Comparison of ENCODE assay signal across 32 cellular contexts in the genomic region with DNA sequence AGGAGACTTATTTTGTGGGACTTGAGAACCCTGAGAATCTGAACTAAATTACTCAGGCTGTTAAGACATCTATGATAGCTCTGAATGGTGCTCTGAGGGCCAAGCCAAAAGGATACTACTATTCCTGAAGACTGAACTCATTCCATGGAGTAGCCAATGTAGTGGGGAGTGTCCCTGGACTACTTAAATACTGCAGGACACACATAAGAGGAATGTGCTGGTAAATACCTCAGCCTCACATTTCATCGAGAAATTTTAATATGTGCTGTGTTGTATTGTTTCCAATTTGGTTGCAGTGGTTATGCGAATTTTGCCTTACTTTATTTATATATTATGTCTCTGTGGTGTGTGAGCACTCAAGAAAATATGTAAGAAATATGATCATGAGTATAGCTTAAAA.
DNase-seq lines count a peak whose midpoint lies in the region; ATAC-seq and TF ChIP-seq lines count a peak whose summit lies in the region.
"Had no signal": no experiment of that assay in that cellular context is flagged by ENCODE, and none has a peak within 500 bp of the region (broad histone marks: within the 10 kb centered on the region; RNA-seq: fewer than 3 reads in every experiment).

No MANE protein-coding gene starts in this region.

- CTCF ChIA-PET in SK-N-SH (lab: Yijun Ruan, JAX): interaction anchor here (1.4 kb wide), 1 partner anchor 27 kb away, joined by 3 read pairs; no protein-coding TSS in a partner anchor

- no peaks in the 10 kb centered on the region for H3K36me3 ChIP-seq in SK-N-SH (replicated peaks in 1 of 2; ENCODE audit: control insufficient read depth in 1 of 2, insufficient read depth in 2 of 2, low read length in 1 of 2)
- H3K36me3 ChIP-seq: gastroesophageal sphincter had no signal

- H3K79me2 ChIP-seq in SK-N-SH (ENCODE audit: insufficient read depth): no peaks in the 10 kb centered on the region

- no peaks in the 10 kb centered on the region for H4K20me1 ChIP-seq in SK-N-SH (ENCODE audit: insufficient read depth)

- H3K27ac ChIP-seq in SK-N-SH (ENCODE audit: low read depth in 2 of 2, low read length in 1 of 2): no peak overlapping the region
- H3K27ac ChIP-seq: 22Rv1, gastroesophageal sphincter, KMS-11, skin epidermis had no signal

- WGBS in SK-N-SH (ENCODE audit: low lambda C conversion rate): 64% methylated on average over 2 of the region's 2 CpGs

- H3K4me3 ChIP-seq in SK-N-SH (ENCODE audit: low read depth in 2 of 2, low read length in 1 of 2) (no peak overlapping the region), fibroblast of pulmonary artery (replicated peaks; ENCODE audit: low read depth, low read length) (no peak overlapping the region)
- H3K4me3 ChIP-seq: gastroesophageal sphincter, skin epidermis had no signal

- no peak overlapping the region for H3K9ac ChIP-seq in SK-N-SH
- H3K9ac ChIP-seq: KMS-11 had no signal

- H3K27me3 ChIP-seq in SK-N-SH (ENCODE audit: insufficient read depth): no peaks in the 10 kb centered on the region; the same call in 1 of the 2 replicates
- H3K27me3 ChIP-seq: gastroesophageal sphincter had no signal

- TF ChIP-seq EP300 in SK-N-SH (IDR thresholded peaks at IDR 0.05; ENCODE audit: borderline replicate concordance in 1 of 2, low read depth in 1 of 2, low read length in 1 of 2): no peak

- TF ChIP-seq RAD21 in SK-N-SH (IDR thresholded peaks at IDR 0.05; ENCODE audit: low read length): no peak

- DNase-seq in SK-N-SH (no peak), amniotic stem cell (lab: John Stamatoyannopoulos, UW) (peak; percentile 9), fibroblast of pulmonary artery (ENCODE audit: low read depth) (peak; percentile 3), Kasumi-1 (lab: John Stamatoyannopoulos, UW) (no peak), NCI-H524 treated with DMSO at 0.1 percent for 48 hours (lab: John Stamatoyannopoulos, UW) (no peak)
- DNase-seq in activated naive CD4-positive, alpha-beta T cell treated with Interleukin-2 at 50 U/mL for 16 hours: no peak
- DNase-seq: activated CD4-positive, alpha-beta memory T cell treated with anti-CD3 and anti-CD28 coated beads, Interleukin-2, amount 10 ng/mL, durations not matched to agents 7 days and 5 days; activated CD4-positive, alpha-beta T cell treated with anti-CD3 and anti-CD28 coated beads for 1 hour; activated CD8-positive, alpha-beta memory T cell treated with anti-CD3 and anti-CD28 coated beads, Interleukin-2, amount 50 U/mL, for 4 hours; anterior cingulate cortex; CD4-positive, alpha-beta T cell; central memory CD4-positive, alpha-beta T cell; DMS79 treated with DMSO at 0.1 percent for 48 hours; erythroblast; H7; hippocampal formation; left colon; NCI-H1436 treated with DMSO at 0.1 percent for 48 hours; NCI-H2081 treated with DMSO at 0.1 percent for 48 hours; NCI-H226; NCI-H748 treated with DMSO at 0.1 percent for 48 hours; SHP77 treated with DMSO at 0.1 percent for 48 hours; substantia nigra had no signal

- H3K4me1 ChIP-seq in SK-N-SH (ENCODE audit: control insufficient read depth in 1 of 2, insufficient read depth in 2 of 2, low read depth in 1 of 2, low read length in 1 of 2): no peaks in the 10 kb centered on the region
- H3K4me1 ChIP-seq: gastroesophageal sphincter had no signal

- peak; percentile 80 for ATAC-seq in SK-N-SH treated with all-trans-retinoic acid at 6 μM for 48 hours
- no peak for ATAC-seq in esophagus mucosa
- ATAC-seq: activated T-helper 17 cell treated with anti-CD3 and anti-CD28 coated beads, Interleukin-2, amount 50 U/mL, for 72 hours; gastroesophageal sphincter; left colon; natural killer cell treated with Interleukin-12 subunit alpha and Interleukin-12 subunit beta and Interleukin-15 and Interleukin-18, amount 100 ng/mL, for 72 hours; stimulated activated memory B cell treated with anti-CD40 and anti-IgM and Interleukin-4, amounts not matched to agents 10 μg/mL and 1 μg/mL and 100 μg/mL, for 72 hours had no signal

- TF ChIP-seq CTCF in SK-N-SH (IDR thresholded peaks at IDR 0.05) (no peak), fibroblast of pulmonary artery (IDR thresholded peaks at IDR 0.05; ENCODE audit: low read length, missing control alignments) (no peak)

- no peaks in the 10 kb centered on the region for H3F3A ChIP-seq in SK-N-SH (replicated peaks; ENCODE audit: insufficient read depth)

- no peak overlapping the region for H3K4me2 ChIP-seq in SK-N-SH
- H3K4me2 ChIP-seq: KMS-11 had no signal

- H2AFZ ChIP-seq in SK-N-SH (ENCODE audit: low read depth): no peak overlapping the region

- no peaks in the 10 kb centered on the region for H3K9me3 ChIP-seq in SK-N-SH
- H3K9me3 ChIP-seq: gastroesophageal sphincter had no signal

- POLR2A ChIA-PET in SK-N-SH (lab: Yijun Ruan, JAX): no interaction called here

- no peaks in the 10 kb centered on the region for H3K9me2 ChIP-seq in SK-N-SH

TF ChIP-seq in SK-N-SH treated with all-trans-retinoic acid at 6 μM for 48 hours, 23 proteins besides CTCF, POLR2A, EP300 and RAD21 (continues in another document):
- TF ChIP-seq, protein P1, sequence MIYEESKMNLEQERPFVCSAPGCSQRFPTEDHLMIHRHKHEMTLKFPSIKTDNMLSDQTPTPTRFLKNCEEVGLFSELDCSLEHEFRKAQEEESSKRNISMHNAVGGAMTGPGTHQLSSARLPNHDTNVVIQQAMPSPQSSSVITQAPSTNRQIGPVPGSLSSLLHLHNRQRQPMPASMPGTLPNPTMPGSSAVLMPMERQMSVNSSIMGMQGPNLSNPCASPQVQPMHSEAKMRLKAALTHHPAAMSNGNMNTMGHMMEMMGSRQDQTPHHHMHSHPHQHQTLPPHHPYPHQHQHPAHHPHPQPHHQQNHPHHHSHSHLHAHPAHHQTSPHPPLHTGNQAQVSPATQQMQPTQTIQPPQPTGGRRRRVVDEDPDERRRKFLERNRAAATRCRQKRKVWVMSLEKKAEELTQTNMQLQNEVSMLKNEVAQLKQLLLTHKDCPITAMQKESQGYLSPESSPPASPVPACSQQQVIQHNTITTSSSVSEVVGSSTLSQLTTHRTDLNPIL (CRISPR knock-in tag; IDR thresholded peaks at IDR 0.05; ENCODE audit: low read depth): no peak
- no peak for TF ChIP-seq CSDC2 (CRISPR knock-in tag; IDR thresholded peaks at IDR 0.05)
- TF ChIP-seq RARB (CRISPR knock-in tag; IDR thresholded peaks at IDR 0.05): no peak
- no peak for TF ChIP-seq ZNF565 (CRISPR knock-in tag; conservative IDR thresholded peaks at IDR 0.05; ENCODE audit: low read depth)
- TF ChIP-seq ZFP3 (CRISPR knock-in tag; IDR thresholded peaks at IDR 0.05): no peak
- no peak for TF ChIP-seq TCF4 (CRISPR knock-in tag; IDR thresholded peaks at IDR 0.05; ENCODE audit: borderline replicate concordance)
- no peak for TF ChIP-seq PPARA (CRISPR knock-in tag; IDR thresholded peaks at IDR 0.05; ENCODE audit: borderline replicate concordance)
- TF ChIP-seq ZNF8 (CRISPR knock-in tag; IDR thresholded peaks at IDR 0.05): no peak
- no peak for TF ChIP-seq GLIS3 (CRISPR knock-in tag; IDR thresholded peaks at IDR 0.05)
- TF ChIP-seq CSRNP3 (CRISPR knock-in tag; IDR thresholded peaks at IDR 0.05): no peak

TF ChIP-seq in SK-N-SH, 30 proteins besides CTCF, POLR2A, EP300 and RAD21:
- TF ChIP-seq TEAD4 (IDR thresholded peaks at IDR 0.05; ENCODE audit: borderline replicate concordance, insufficient read depth) (no peak), FOSL2 (IDR thresholded peaks at IDR 0.05; ENCODE audit: borderline replicate concordance, low read depth) (no peak), POLR2AphosphoS5 (IDR thresholded peaks at IDR 0.05; ENCODE audit: low read depth, low read length) (no peak)

Comparison
In these comparisons a context has a peak if more than half of its experiments do, and no peak if none do; other contexts are left out.
1. DNase-seq: peak in amniotic stem cell (single experiment) and fibroblast of pulmonary artery (single experiment); none in SK-N-SH (single experiment), Kasumi-1 (0 of 2), activated naive CD4-positive, alpha-beta T cell treated with Interleukin-2 at 50 U/mL for 16 hours (single experiment) and NCI-H524 treated with DMSO at 0.1 percent for 48 hours (single experiment).